Comparison of ENCODE assay signal across 8 cellular contexts in genomic region chr5:143051244-143052058, GRCh38.
DNase-seq lines count a peak whose midpoint lies in the region; ATAC-seq and TF ChIP-seq lines count a peak whose summit lies in the region.

No MANE protein-coding gene starts in this region.

- peaks cover 63% of the 10 kb centered on the region for H3K4me1 Mint-ChIP-seq in activated CD8-positive, alpha-beta T cell treated with anti-CD3 and anti-CD28 coated beads for 36 hours (ENCODE audit: low read depth)

- no peak for TF ChIP-seq CTCF in activated CD8-positive, alpha-beta T cell treated with anti-CD3 and anti-CD28 coated beads for 36 hours (IDR thresholded peaks at IDR 0.05)

- CTCF ChIA-PET in activated CD8-positive, alpha-beta T cell treated with anti-CD3 and anti-CD28 coated beads for 36 hours (lab: Charles Lee), result no interaction called here

- POLR2A ChIA-PET in activated CD8-positive, alpha-beta T cell treated with anti-CD3 and anti-CD28 coated beads for 36 hours (lab: Charles Lee), result no interaction called here

- H3K27ac ChIP-seq in temporal lobe (ENCODE audit: low read depth, low read length), result peak overlapping the region; percentile 25

- H3K27me3 Mint-ChIP-seq in activated CD8-positive, alpha-beta T cell treated with anti-CD3 and anti-CD28 coated beads for 36 hours, result no peaks in the 10 kb centered on the region

- peaks cover 18% of the 10 kb centered on the region for H3K36me3 Mint-ChIP-seq in activated CD8-positive, alpha-beta T cell treated with anti-CD3 and anti-CD28 coated beads for 36 hours (ENCODE audit: low read depth)

- H3K4me3 Mint-ChIP-seq in activated CD8-positive, alpha-beta T cell treated with anti-CD3 and anti-CD28 coated beads for 36 hours, result no peak overlapping the region

- peak; percentile 91 for DNase-seq in EH (ENCODE audit: low read depth)
- DNase-seq in MV-4-11 (lab: John Stamatoyannopoulos, UW), result peak; percentile 98
- no peak for DNase-seq in left ventricle myocardium superior
- no peak for DNase-seq in activated CD8-positive, alpha-beta T cell treated with anti-CD3 and anti-CD28 coated beads for 36 hours
- no peak for DNase-seq in cerebellar cortex (ENCODE audit: low spot score)
- DNase-seq in iPS-NIHi7 (ENCODE audit: extremely low spot score), result no peak

- intact Hi-C loops in left ventricle myocardium superior (cut with micrococcal nuclease), result no loop called here
- intact Hi-C loops in activated CD8-positive, alpha-beta T cell treated with anti-CD3 and anti-CD28 coated beads for 36 hours (cut with micrococcal nuclease), result loop anchor here (10.0 kb wide), 1 partner anchor 47 kb away; no protein-coding TSS in a partner anchor

- H3K27ac Mint-ChIP-seq in activated CD8-positive, alpha-beta T cell treated with anti-CD3 and anti-CD28 coated beads for 36 hours, result no peak overlapping the region

- H3K9me3 Mint-ChIP-seq in activated CD8-positive, alpha-beta T cell treated with anti-CD3 and anti-CD28 coated beads for 36 hours, result no peaks in the 10 kb centered on the region

- peak; percentile 87 for ATAC-seq in SK-N-SH treated with all-trans-retinoic acid at 6 μM for 48 hours
- peak; percentile 97 for ATAC-seq in left ventricle myocardium superior
- no peak for ATAC-seq in activated CD8-positive, alpha-beta T cell treated with anti-CD3 and anti-CD28 coated beads for 36 hours

TF ChIP-seq in SK-N-SH treated with all-trans-retinoic acid at 6 μM for 48 hours, 23 proteins besides CTCF, POLR2A, EP300 and RAD21:
- no peak for TF ChIP-seq TCF4 (CRISPR knock-in tag; IDR thresholded peaks at IDR 0.05; ENCODE audit: borderline replicate concordance)
- TF ChIP-seq ARNTL (CRISPR knock-in tag; IDR thresholded peaks at IDR 0.05; ENCODE audit: borderline replicate concordance, low read depth), result no peak
- no peak for TF ChIP-seq OSR1 (CRISPR knock-in tag; IDR thresholded peaks at IDR 0.05)
- TF ChIP-seq ZNF565 (CRISPR knock-in tag; conservative IDR thresholded peaks at IDR 0.05; ENCODE audit: low read depth), result no peak
- no peak for TF ChIP-seq ZFP30 (CRISPR knock-in tag; IDR thresholded peaks at IDR 0.05)
- no peak for TF ChIP-seq RARB (CRISPR knock-in tag; IDR thresholded peaks at IDR 0.05)
- no peak for TF ChIP-seq ZNF70 (CRISPR knock-in tag; IDR thresholded peaks at IDR 0.05)
- TF ChIP-seq TSHZ2 (CRISPR knock-in tag; IDR thresholded peaks at IDR 0.05), result no peak
- TF ChIP-seq CSRNP3 (CRISPR knock-in tag; IDR thresholded peaks at IDR 0.05), result no peak
- TF ChIP-seq ISL1 (CRISPR knock-in tag; IDR thresholded peaks at IDR 0.05), result no peak
- no peak for TF ChIP-seq TOX (CRISPR knock-in tag; IDR thresholded peaks at IDR 0.05; ENCODE audit: borderline replicate concordance)
- TF ChIP-seq ZFP3 (CRISPR knock-in tag; IDR thresholded peaks at IDR 0.05), result no peak
- no peak for TF ChIP-seq ZC3H10 (CRISPR knock-in tag; IDR thresholded peaks at IDR 0.05)
- TF ChIP-seq BACH2 (CRISPR knock-in tag; IDR thresholded peaks at IDR 0.05; ENCODE audit: borderline replicate concordance), result no peak
TF ChIP-seq in SK-N-SH treated with all-trans-retinoic acid at 6 μM for 48 hours: peak in this region for 0.

Comparison
In these comparisons a context has a peak if more than half of its experiments do, and no peak if none do; other contexts are left out.
1. DNase-seq: peak in EH (single experiment) and MV-4-11 (single experiment); none in left ventricle myocardium superior (single experiment), activated CD8-positive, alpha-beta T cell treated with anti-CD3 and anti-CD28 coated beads for 36 hours (single experiment), cerebellar cortex (single experiment) and iPS-NIHi7 (single experiment).